In the genomic region with DNA sequence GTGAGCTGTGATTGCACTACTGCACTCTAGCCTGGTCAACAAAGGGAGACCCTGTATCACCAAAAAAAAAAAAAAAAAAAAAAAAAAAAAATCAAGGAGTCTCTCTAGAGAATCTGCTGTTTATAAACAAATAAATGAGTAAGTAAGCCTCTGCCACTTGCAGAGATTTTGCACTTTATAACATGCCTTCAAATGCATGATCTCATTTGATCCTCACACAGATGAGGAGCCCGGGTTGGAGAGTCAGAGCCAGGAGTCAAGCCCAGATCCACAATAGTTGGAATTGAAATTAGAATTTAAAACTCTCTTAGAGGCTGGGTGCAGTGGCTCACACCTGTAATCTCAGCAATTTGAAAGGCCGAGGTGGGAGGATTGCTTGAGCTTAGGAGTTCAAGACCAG, we compare ENCODE assay signal across 22 cellular contexts. TPM values are rescaled to one million over a fixed set of nuclear protein-coding genes. Genes with fewer than 3 reads are reported as not detected.
A peak's percentile ranks its signal among the peaks of the same experiment; 100 is the strongest.
DNase-seq lines count a peak whose midpoint lies in the region; TF ChIP-seq lines count a peak whose summit lies in the region.
"Had no signal": no experiment of that assay in that cellular context is flagged by ENCODE, and none has a peak within 500 bp of the region (broad histone marks: within the 10 kb centered on the region; RNA-seq: fewer than 3 reads in every experiment).

No MANE protein-coding gene starts in this region.

- no peak for TF ChIP-seq CTCF in RWPE1 (conservative IDR thresholded peaks at IDR 0.05; ENCODE audit: low read depth)
- no peak for TF ChIP-seq CTCF in Calu3 (IDR thresholded peaks at IDR 0.05; ENCODE audit: unreplicated experiment)

- no peak overlapping the region for H3K4me3 Mint-ChIP-seq in Calu3 (ENCODE audit: low read depth, unreplicated experiment)
- H3K4me3 Mint-ChIP-seq: type B pancreatic cell had no signal

- peak; percentile 25 for DNase-seq in EL
- DNase-seq in RWPE1 (ENCODE audit: low spot score) = no peak
- no peak for DNase-seq in Calu3
- DNase-seq in DMS 273 treated with DMSO at 0.1 percent for 48 hours (lab: John Stamatoyannopoulos, UW) = no peak
- DNase-seq in islet precursor cell = no peak
- DNase-seq in HK-2 (ENCODE audit: unreplicated experiment) = no peak
- DNase-seq: activated CD4-positive, alpha-beta T cell treated with anti-CD3 and anti-CD28 coated beads, Interleukin-2, amount 50 U/mL, for 4 hours; activated naive CD4-positive, alpha-beta T cell treated with Interleukin-2 at 50 U/mL for 16 hours; activated T-cell treated with anti-CD3 and anti-CD28 coated beads for 4 hours; KBM-7; left lung; NCI-H1930; NCI-H446 treated with DMSO at 0.1 percent for 48 hours; pancreas; small intestine; stimulated activated CD8-positive, alpha-beta memory T cell treated with anti-CD3 and anti-CD28 coated beads, Interleukin-4, amount 100 ng/mL, for 48 hours; T-helper 1 cell had no signal

- H3K9me3 ChIP-seq in mesodermal cell (ENCODE audit: control insufficient read depth, low read length) (no peaks in the 10 kb centered on the region), subcutaneous abdominal adipose tissue (ENCODE audit: control insufficient read depth in 5 of 5, low read length in 5 of 5) (no peaks in the 10 kb centered on the region)
- H3K9me3 ChIP-seq: left lung, pancreas had no signal

- peaks cover 20% of the 10 kb centered on the region for H3K4me1 Mint-ChIP-seq in Calu3 (ENCODE audit: low read depth, unreplicated experiment)

- no peak overlapping the region for H3K9ac ChIP-seq in subcutaneous abdominal adipose tissue (ENCODE audit: low read length in 5 of 5)

- peaks cover 57% of the 10 kb centered on the region for H3K4me1 ChIP-seq in mesodermal cell (ENCODE audit: control insufficient read depth, insufficient read depth, low read length, poor library complexity, severe bottlenecking)
- H3K4me1 ChIP-seq in subcutaneous abdominal adipose tissue (ENCODE audit: control insufficient read depth in 5 of 5, insufficient read depth in 5 of 5, low read length in 5 of 5) = peaks cover 11 to 76% (median 62%) of the 10 kb centered on the region in 5 donors
- H3K4me1 ChIP-seq: pancreas had no signal

- CTCF ChIA-PET in RWPE1 (lab: Yijun Ruan, JAX) = interaction anchor here (0.6 to 1.8 kb wide), 5 partner anchors 8 to 212 kb away, joined by 3 to 12 read pairs (median 5); no protein-coding TSS in a partner anchor
- CTCF ChIA-PET in Calu3 (lab: Charles Lee) = interaction anchor here (0.5 to 1.5 kb wide), 2 partner anchors 36 to 142 kb away, joined by 3 to 4 read pairs; no protein-coding TSS in a partner anchor

- no peaks in the 10 kb centered on the region for H3K9me3 Mint-ChIP-seq in Calu3 (ENCODE audit: low read depth, unreplicated experiment)
- H3K9me3 Mint-ChIP-seq: type B pancreatic cell had no signal

- intact Hi-C loops in Calu3 (cut with micrococcal nuclease; ENCODE audit: unreplicated experiment) = no loop called here

- 100% methylated on average over 1 of the region's 2 CpGs; no CpG with 5 or more reads in 1 of the 2 experiments for WGBS in mesodermal cell (ENCODE audit: insufficient coverage in 2 of 2), 2 experiments

- H3K27ac Mint-ChIP-seq in Calu3 (ENCODE audit: unreplicated experiment) = no peak overlapping the region

- H3K4me3 ChIP-seq in mesodermal cell (ENCODE audit: extremely low read depth, insufficient read depth, low read length, poor library complexity, severe bottlenecking) (no peak overlapping the region), subcutaneous abdominal adipose tissue (ENCODE audit: low read depth in 1 of 5, low read length in 5 of 5) (no peak overlapping the region)
- H3K4me3 ChIP-seq: left lung, pancreas had no signal

- H3K36me3 ChIP-seq in mesodermal cell (ENCODE audit: control insufficient read depth, insufficient read depth, low read length) (no peaks in the 10 kb centered on the region), subcutaneous abdominal adipose tissue (ENCODE audit: control insufficient read depth in 5 of 5, insufficient read depth in 5 of 5, low read length in 5 of 5) (peaks cover 3 to 15% (median 13%) of the 10 kb centered on the region in 5 donors)
- H3K36me3 ChIP-seq: left lung, pancreas had no signal

- H3K27ac ChIP-seq in RWPE1 (peak overlapping the region; percentile 90; the same call in 1 of the 2 replicates), mesodermal cell (ENCODE audit: low read depth, low read length, severe bottlenecking) (peak overlapping the region; percentile 71), subcutaneous abdominal adipose tissue (ENCODE audit: low read depth, low read length) (peak overlapping the region; percentile 69)

- peaks cover 54% of the 10 kb centered on the region for H3K27me3 Mint-ChIP-seq in Calu3 (ENCODE audit: unreplicated experiment)

- H3K36me3 Mint-ChIP-seq in Calu3 (ENCODE audit: insufficient read depth, unreplicated experiment) = no peaks in the 10 kb centered on the region
- H3K36me3 Mint-ChIP-seq: type B pancreatic cell had no signal

- POLR2A ChIA-PET in RWPE1 (lab: Yijun Ruan, JAX; ENCODE audit: low non-redundant PET) = no interaction called here

- BruUV-seq in Calu3 (replicated peaks; lab: Mats Ljungman, UMichigan) = no TSS peak

- H3K27me3 ChIP-seq in subcutaneous abdominal adipose tissue (ENCODE audit: control insufficient read depth in 5 of 5, insufficient read depth in 4 of 5, low read length in 5 of 5) = no peaks in the 10 kb centered on the region
- H3K27me3 ChIP-seq: left lung, pancreas had no signal

RNA-seq across cellular contexts. Expression of gene PRELP, which starts 4.0 kb away (rescaled TPM):
- polyA plus RNA-seq in mesodermal cell (2013, experiment 1 of 2) = 4.9 TPM
- polyA plus RNA-seq in mesodermal cell (2013, experiment 2 of 2) = 6.5 TPM
- total RNA-seq in Calu3 (2022) = not detected in 2 replicates

RNA-seq across cellular contexts. Expression of gene OPTC, which starts 14.3 kb away (rescaled TPM):
- 0.22 TPM for polyA plus RNA-seq in mesodermal cell (2013, experiment 1 of 2)
- polyA plus RNA-seq in mesodermal cell (2013, experiment 2 of 2) = not detected
- not detected in 2 replicates for total RNA-seq in Calu3 (2022)
- total RNA-seq: frontal cortex, left lung, myocyte, pancreas had no signal
- polyA plus RNA-seq: pancreas, small intestine had no signal
